20 cellular contexts compared by ENCODE assay signal in the genomic region with DNA sequence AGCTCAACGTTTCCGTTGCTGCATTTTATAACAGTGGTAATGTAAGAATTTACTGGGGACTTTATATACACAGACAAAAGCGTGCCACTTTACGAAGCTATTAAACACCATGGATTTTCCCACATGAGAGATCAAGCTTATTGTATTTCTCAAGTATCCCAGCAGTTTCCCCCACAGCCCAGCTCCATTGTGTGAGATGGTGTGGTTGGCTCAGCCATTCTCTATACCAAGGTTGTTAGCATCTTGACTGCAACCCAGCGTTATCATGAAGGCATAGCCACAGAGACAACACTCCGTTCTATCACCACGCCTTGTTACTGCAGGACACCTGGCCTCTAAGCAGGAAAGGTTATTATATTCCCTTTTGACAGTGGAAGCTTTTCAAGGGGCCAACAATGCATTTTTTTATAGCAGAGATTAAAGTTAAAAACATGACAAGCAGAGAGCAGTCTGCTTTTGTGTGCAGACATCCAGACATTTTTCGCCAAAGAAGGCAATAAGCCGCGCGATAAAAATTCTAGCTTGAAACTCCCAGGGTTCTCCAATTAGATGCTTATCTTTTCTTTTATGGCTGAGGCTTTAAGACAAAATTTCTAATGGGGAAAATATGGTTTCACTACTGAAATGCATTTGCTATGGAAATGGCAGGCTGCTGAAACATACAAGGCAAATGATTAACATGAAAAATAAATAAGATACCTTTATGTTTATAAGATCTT.
"Had no signal": no experiment of that assay in that cellular context is flagged by ENCODE, and none has a peak within 500 bp of the region (broad histone marks: within the 10 kb centered on the region; RNA-seq: fewer than 3 reads in every experiment).

No MANE protein-coding gene starts in this region.

- H3K4me1 ChIP-seq: ascending aorta, breast epithelium, esophagus muscularis mucosa, parathyroid adenoma had no signal

- ATAC-seq: activated CD4-positive, CD25-positive, alpha-beta regulatory T cell treated with anti-CD3 and anti-CD28 coated beads, Interleukin-2, amount 50 U/mL, for 24 hours; activated CD8-positive, alpha-beta T cell treated with anti-CD3 and anti-CD28 coated beads, Interleukin-2, amount 10 ng/mL, durations not matched to agents 7 days and 5 days; activated naive CD4-positive, alpha-beta T cell treated with anti-CD3 and anti-CD28 coated beads, Interleukin-2, amount 50 U/mL, for 72 hours; left ventricle myocardium superior; natural killer cell treated with Interleukin-12 subunit alpha and Interleukin-12 subunit beta and Interleukin-15 and Interleukin-18, amount 100 ng/mL, for 72 hours; right cardiac atrium; stimulated activated naive CD8-positive, alpha-beta T cell treated with anti-CD3 and anti-CD28 coated beads, Interleukin-15, amount 100 ng/mL, for 72 hours had no signal

- H3K4me3 ChIP-seq: ascending aorta, breast epithelium, coronary artery, esophagus muscularis mucosa, hepatocyte, tibial artery had no signal

- H3K9me3 ChIP-seq: ascending aorta, breast epithelium, esophagus muscularis mucosa, tibial artery had no signal

- H3K36me3 ChIP-seq: ascending aorta, breast epithelium, esophagus muscularis mucosa, tibial artery had no signal

- DNase-seq: activated CD4-positive, alpha-beta T cell treated with anti-CD3 and anti-CD28 coated beads, Interleukin-2, amount 10 ng/mL, durations not matched to agents 24 days and 14 days; activated CD8-positive, alpha-beta T cell treated with anti-CD3 and anti-CD28 coated beads, Interleukin-2, amount 10 ng/mL, durations not matched to agents 7 days and 5 days; activated gamma-delta T cell; glutamatergic neuron; left ventricle myocardium superior; mammary epithelial cell; right cardiac atrium; stimulated activated CD4-positive, alpha-beta T cell treated with anti-CD3 and anti-CD28 coated beads, Interleukin-4, amount 100 ng/mL, for 24 hours; stimulated activated naive CD8-positive, alpha-beta T cell treated with anti-CD3 and anti-CD28 coated beads, Interleukin-15, amount 100 ng/mL, for 72 hours; tibial artery had no signal

- H3K27me3 ChIP-seq: ascending aorta, esophagus muscularis mucosa, hepatocyte, tibial artery had no signal

- H3K27ac ChIP-seq: ascending aorta, breast epithelium, coronary artery, esophagus muscularis mucosa, hepatocyte, parathyroid adenoma, tibial artery, VCaP had no signal
